ENCODE assay signal across 8 cellular contexts in genomic region chr1:1273535-1274298, GRCh38. TPM values are rescaled to one million over a fixed set of nuclear protein-coding genes. Genes with fewer than 3 reads are reported as not detected.
DNase-seq lines count a peak whose midpoint lies in the region; ATAC-seq and TF ChIP-seq lines count a peak whose summit lies in the region.

TSS of gene UBE2J2 (minus strand) at chr1:1273854. CDS start at chr1:1267992, 5,862 bp downstream.

- H3K36me3 ChIP-seq in OCI-LY7 (ENCODE audit: insufficient read depth, low read length): peaks cover 29% of the 10 kb centered on the region

- peak within 1 kb of the TSS; percentile 77; the same call in 1 of the 2 replicates for H2AFZ ChIP-seq in OCI-LY7 (ENCODE audit: low read length)

- DNase-seq in CD4-positive, alpha-beta T cell: peak; percentile 87 to 94 (median 91)
- peak in 74 of 76 experiments; percentile 31 to 93 (median 84) for DNase-seq in HUDEP-2 (lab: John Stamatoyannopoulos, UW; ENCODE audit: unreplicated experiment in 76 of 76)
- peak; percentile 94 for DNase-seq in OCI-LY7 (ENCODE audit: low spot score)
- peak; percentile 91 for DNase-seq in activated T-cell treated with anti-CD3 and anti-CD28 coated beads for 1 hour (ENCODE audit: low read depth)
- DNase-seq in epidermal melanocyte (ENCODE audit: insufficient read length, low spot score): peak; percentile 97
- peak; percentile 91 to 94 for DNase-seq in stimulated activated CD8-positive, alpha-beta memory T cell treated with anti-CD3 and anti-CD28 coated beads, Interleukin-2, amount 100 ng/mL, for 48 hours (ENCODE audit: low read depth in 2 of 2)

- peaks cover 34% of the 10 kb centered on the region for H3K4me1 Mint-ChIP-seq in CD4-positive, alpha-beta T cell (ENCODE audit: low read depth)

- peak within 1 kb of the TSS; percentile 85 for H3K27ac Mint-ChIP-seq in CD4-positive, alpha-beta T cell

- peak within 1 kb of the TSS; percentile 92 for H3K4me3 Mint-ChIP-seq in CD4-positive, alpha-beta T cell

- H3K27me3 Mint-ChIP-seq in CD4-positive, alpha-beta T cell: no peaks in the 10 kb centered on the region

- H3K4me3 ChIP-seq in OCI-LY7 (ENCODE audit: low read depth, low read length, poor library complexity, severe bottlenecking) (peak within 1 kb of the TSS; percentile 94), mononuclear cell (ENCODE audit: low read length) (peak within 1 kb of the TSS; percentile 92)

- H3K27ac ChIP-seq in CD4-positive, alpha-beta T cell (ENCODE audit: low read depth, low read length): peak within 1 kb of the TSS; percentile 29
- H3K27ac ChIP-seq in OCI-LY7 (ENCODE audit: low read depth, low read length, poor library complexity, severe bottlenecking): peak within 1 kb of the TSS; percentile 12

- peak; percentile 94 for ATAC-seq in CD4-positive, alpha-beta T cell (ENCODE audit: poor library complexity)
- peak; percentile 76 for ATAC-seq in GM19467 (IDR thresholded peaks at IDR 0.05; ENCODE audit: unreplicated experiment)

- CTCF ChIA-PET in CD4-positive, alpha-beta T cell (lab: Charles Lee): interaction anchor here (1.0 to 1.4 kb wide), 3 partner anchors 13 to 151 kb away, joined by 3 read pairs; no protein-coding TSS in a partner anchor
- CTCF ChIA-PET in OCI-LY7 (lab: Charles Lee; ENCODE audit: unreplicated experiment): interaction anchor here (0.5 to 0.9 kb wide), 3 partner anchors 17 to 197 kb away, joined by 3 to 11 read pairs (median 8); no protein-coding TSS in a partner anchor

- intact Hi-C loops in CD4-positive, alpha-beta T cell (cut with DNase I, micrococcal nuclease): loop anchor here in 1 of 2 experiments (1.0 to 5.0 kb wide), 6 partner anchors 35 to 124 kb away; partner anchors contain the start of genes AURKAIP1, CCNL2, CPTP and DVL1
- intact Hi-C loops in OCI-LY7 (cut with micrococcal nuclease; ENCODE audit: unreplicated experiment): loop anchor here (1.0 kb wide), 1 partner anchor 157 kb away; the partner anchor contains the start of gene C1orf159

- 0 out of 2 replicates have a peak, but pooled peaks cover 12% of the 10 kb centered on the region for H4K20me1 ChIP-seq in OCI-LY7 (ENCODE audit: insufficient read depth, low read length)

- peaks cover 39% of the 10 kb centered on the region for H3K79me2 ChIP-seq in OCI-LY7 (ENCODE audit: insufficient read depth, low read depth, low read length)

- H3K36me3 Mint-ChIP-seq in CD4-positive, alpha-beta T cell (ENCODE audit: low read depth): peaks cover 21% of the 10 kb centered on the region

- peak within 1 kb of the TSS; percentile 84 for H3K4me2 ChIP-seq in OCI-LY7 (ENCODE audit: low read length)

- H3K9me3 Mint-ChIP-seq in CD4-positive, alpha-beta T cell: no peaks in the 10 kb centered on the region

- no peaks in the 10 kb centered on the region for H3K9me3 ChIP-seq in CD4-positive, alpha-beta T cell (ENCODE audit: control insufficient read depth, low read length)
- H3K9me3 ChIP-seq in OCI-LY7 (ENCODE audit: low read length): no peaks in the 10 kb centered on the region
- H3K9me3 ChIP-seq in mononuclear cell (ENCODE audit: low read depth, low read length): no peaks in the 10 kb centered on the region

- no peaks in the 10 kb centered on the region for H3K27me3 ChIP-seq in CD4-positive, alpha-beta T cell (ENCODE audit: control insufficient read depth, insufficient read depth, low read length)
- H3K27me3 ChIP-seq in mononuclear cell (ENCODE audit: insufficient read depth, low read length): no peaks in the 10 kb centered on the region

- no peak for TF ChIP-seq CTCF in CD4-positive, alpha-beta T cell (IDR thresholded peaks at IDR 0.05)
- TF ChIP-seq CTCF in OCI-LY7 (conservative IDR thresholded peaks at IDR 0.05; ENCODE audit: low read length): no peak

- BruUV-seq in OCI-LY7 (replicated peaks; lab: Mats Ljungman, UMichigan): no TSS peak

- H3K4me1 ChIP-seq in OCI-LY7 (ENCODE audit: insufficient read depth, low read length, poor library complexity, severe bottlenecking) (peaks cover 26% of the 10 kb centered on the region), mononuclear cell (ENCODE audit: insufficient read depth, low read length) (peaks cover 42% of the 10 kb centered on the region)

- POLR2A ChIA-PET in CD4-positive, alpha-beta T cell (lab: Charles Lee): interaction anchor here (0.8 to 2.1 kb wide), 5 partner anchors 18 to 134 kb away, joined by 3 to 8 read pairs (median 3); partner anchors contain the start of genes AURKAIP1 and CCNL2
- POLR2A ChIA-PET in OCI-LY7 (lab: Charles Lee): interaction anchor here (0.6 to 1.4 kb wide), 4 partner anchors 13 to 376 kb away, joined by 3 to 6 read pairs (median 4); no protein-coding TSS in a partner anchor

- H3K9me2 ChIP-seq in OCI-LY7 (ENCODE audit: insufficient read depth, low read length): no peaks in the 10 kb centered on the region

RNA-seq across cellular contexts. Expression of gene UBE2J2, which starts in this region (rescaled TPM):
- total RNA-seq in CD4-positive, alpha-beta T cell: 10 to 100 TPM; 41.4 to 41.5 TPM
- 61.6 and 69.2 TPM in 2 replicates for total RNA-seq in OCI-LY7 (2014; rRNA removed; shearing (Covaris generic))
- total RNA-seq in OCI-LY7 (2022) (87.0 and 88.7 TPM in 2 replicates), mononuclear cell (26.9 TPM)

Comparison
In these comparisons a context has a peak if more than half of its experiments do, and no peak if none do; other contexts are left out.
1. Peak in every context shown above with its lines: DNase-seq, ATAC-seq, H3K4me3 ChIP-seq and H3K27ac ChIP-seq.